ENCODE assay signal across 7 cellular contexts in genomic region chrY:20925350-20926091, GRCh38.
DNase-seq lines count a peak whose midpoint lies in the region; ATAC-seq and TF ChIP-seq lines count a peak whose summit lies in the region.
"Not testable (repeated sequence)": the region's sequence is repeated elsewhere in the genome, so short reads cannot be mapped to it uniquely, and the experiment has no call there.

No MANE protein-coding gene starts in this region.

- H3K4me3 ChIP-seq in DND-41 (ENCODE audit: low read depth in 1 of 2, low read length in 2 of 2): peak overlapping the region in 1 of 2 experiments; percentile 32; a peak in 1 of 4 replicates

- H4K20me1 ChIP-seq in DND-41 (ENCODE audit: insufficient read depth, low read length): not testable (repeated sequence)

- ATAC-seq in DND-41 (ENCODE audit: insufficient read depth, low read depth) (peak; percentile 64), T-cell (replicated peaks in 1 of 4) (peak in 2 of 4 experiments; percentile 45 to 63)
- not testable (repeated sequence) for ATAC-seq in activated CD8-positive, alpha-beta T cell treated with anti-CD3 and anti-CD28 coated beads, Interleukin-2, amount 10 ng/mL, durations not matched to agents 7 days and 5 days; effector memory CD8-positive, alpha-beta T cell (replicated peaks)

- peak overlapping the region; percentile 67 for H3K27ac ChIP-seq in DND-41 (ENCODE audit: low read length)

- not testable (repeated sequence) for TF ChIP-seq CTCF in DND-41 (IDR thresholded peaks at IDR 0.05; ENCODE audit: borderline replicate concordance, extremely low read depth, low read length, poor library complexity, severe bottlenecking)

- DNase-seq in DND-41 (peak; percentile 77), T-cell (peak in 19 of 34 experiments; percentile 36 to 80 (median 64))
- DNase-seq in activated CD4-positive, alpha-beta T cell treated with anti-CD3 and anti-CD28 coated beads for 1 hour: peak; percentile 9
- DNase-seq in activated CD8-positive, alpha-beta T cell treated with anti-CD3 and anti-CD28 coated beads, Interleukin-2, amount 10 ng/mL, durations not matched to agents 7 days and 5 days: peak; percentile 76
- DNase-seq in activated naive CD4-positive, alpha-beta T cell treated with anti-CD3 and anti-CD28 coated beads for 36 hours: peak; percentile 26
- DNase-seq in effector memory CD8-positive, alpha-beta T cell: peak; percentile 9 to 64 (median 23)
- peak; percentile 2 for DNase-seq in stimulated activated CD4-positive, alpha-beta T cell treated with anti-CD3 and anti-CD28 coated beads, Interleukin-15, amount 100 ng/mL, for 24 hours

- H3K27ac Mint-ChIP-seq in T-cell: peak overlapping the region in 1 of 2 donors; percentile 82
- peak overlapping the region; percentile 76 for H3K27ac Mint-ChIP-seq in activated CD8-positive, alpha-beta T cell treated with anti-CD3 and anti-CD28 coated beads, Interleukin-2, amount 10 ng/mL, durations not matched to agents 7 days and 5 days
- H3K27ac Mint-ChIP-seq in activated naive CD4-positive, alpha-beta T cell treated with anti-CD3 and anti-CD28 coated beads for 36 hours: not testable (repeated sequence)
- H3K27ac Mint-ChIP-seq in effector memory CD8-positive, alpha-beta T cell: peak overlapping the region in 1 of 2 donors; percentile 92

- peaks cover 14% of the 10 kb centered on the region for H3K36me3 Mint-ChIP-seq in T-cell
- H3K36me3 Mint-ChIP-seq in activated CD8-positive, alpha-beta T cell treated with anti-CD3 and anti-CD28 coated beads, Interleukin-2, amount 10 ng/mL, durations not matched to agents 7 days and 5 days (ENCODE audit: low read depth): peaks cover 20% of the 10 kb centered on the region
- not testable (repeated sequence) for H3K36me3 Mint-ChIP-seq in activated naive CD4-positive, alpha-beta T cell treated with anti-CD3 and anti-CD28 coated beads for 36 hours (ENCODE audit: low read depth); effector memory CD8-positive, alpha-beta T cell (ENCODE audit: insufficient read depth)

- H3K4me1 Mint-ChIP-seq in T-cell: peaks cover 0 to 26% (median 0%) of the 10 kb centered on the region in 3 donors
- peaks cover 24% of the 10 kb centered on the region for H3K4me1 Mint-ChIP-seq in activated CD8-positive, alpha-beta T cell treated with anti-CD3 and anti-CD28 coated beads, Interleukin-2, amount 10 ng/mL, durations not matched to agents 7 days and 5 days (ENCODE audit: low read depth)
- H3K4me1 Mint-ChIP-seq in activated naive CD4-positive, alpha-beta T cell treated with anti-CD3 and anti-CD28 coated beads for 36 hours (ENCODE audit: low read depth): peaks cover 16% of the 10 kb centered on the region
- H3K4me1 Mint-ChIP-seq in effector memory CD8-positive, alpha-beta T cell (ENCODE audit: low read depth in 2 of 2): peaks cover 0 to 18% of the 10 kb centered on the region in 2 donors

- H3K9me3 Mint-ChIP-seq in T-cell: peaks cover 0 to 22% (median 0%) of the 10 kb centered on the region in 3 donors
- H3K9me3 Mint-ChIP-seq in activated CD8-positive, alpha-beta T cell treated with anti-CD3 and anti-CD28 coated beads, Interleukin-2, amount 10 ng/mL, durations not matched to agents 7 days and 5 days (ENCODE audit: insufficient read depth): not testable (repeated sequence)
- H3K9me3 Mint-ChIP-seq in activated naive CD4-positive, alpha-beta T cell treated with anti-CD3 and anti-CD28 coated beads for 36 hours: peaks cover 29% of the 10 kb centered on the region
- H3K9me3 Mint-ChIP-seq in effector memory CD8-positive, alpha-beta T cell: peaks cover 8 to 14% of the 10 kb centered on the region in 2 donors

- H3K4me2 ChIP-seq in DND-41 (ENCODE audit: insufficient read depth, low read length): peak overlapping the region; percentile 52; the same call in 1 of the 2 replicates

- CTCF ChIA-PET in T-cell (lab: Charles Lee); activated CD8-positive, alpha-beta T cell treated with anti-CD3 and anti-CD28 coated beads, Interleukin-2, amount 10 ng/mL, durations not matched to agents 7 days and 5 days (lab: Charles Lee); activated naive CD4-positive, alpha-beta T cell treated with anti-CD3 and anti-CD28 coated beads for 36 hours (lab: Charles Lee): not testable (repeated sequence)

- POLR2A ChIA-PET in T-cell (lab: Charles Lee); activated CD8-positive, alpha-beta T cell treated with anti-CD3 and anti-CD28 coated beads, Interleukin-2, amount 10 ng/mL, durations not matched to agents 7 days and 5 days (lab: Charles Lee): not testable (repeated sequence)

- H3K36me3 ChIP-seq in DND-41 (ENCODE audit: insufficient read depth, low read length): not testable (repeated sequence)

- peak overlapping the region in 1 of 3 donors; percentile 51 for H3K4me3 Mint-ChIP-seq in T-cell
- peak overlapping the region; percentile 50 for H3K4me3 Mint-ChIP-seq in activated CD8-positive, alpha-beta T cell treated with anti-CD3 and anti-CD28 coated beads, Interleukin-2, amount 10 ng/mL, durations not matched to agents 7 days and 5 days
- H3K4me3 Mint-ChIP-seq in activated naive CD4-positive, alpha-beta T cell treated with anti-CD3 and anti-CD28 coated beads for 36 hours: peak overlapping the region; percentile 24
- H3K4me3 Mint-ChIP-seq in effector memory CD8-positive, alpha-beta T cell: peak overlapping the region; percentile 47 to 81

- intact Hi-C loops in activated naive CD4-positive, alpha-beta T cell treated with anti-CD3 and anti-CD28 coated beads for 36 hours (cut with micrococcal nuclease): not testable (repeated sequence)

- not testable (repeated sequence) for H3K9ac ChIP-seq in DND-41 (ENCODE audit: low read depth, low read length)

- H3K27me3 Mint-ChIP-seq in T-cell; activated CD8-positive, alpha-beta T cell treated with anti-CD3 and anti-CD28 coated beads, Interleukin-2, amount 10 ng/mL, durations not matched to agents 7 days and 5 days (ENCODE audit: low read depth); activated naive CD4-positive, alpha-beta T cell treated with anti-CD3 and anti-CD28 coated beads for 36 hours (ENCODE audit: low read depth); effector memory CD8-positive, alpha-beta T cell: not testable (repeated sequence)

- not testable (repeated sequence) for H3K9me3 ChIP-seq in DND-41 (ENCODE audit: insufficient read depth, low read length, severe bottlenecking)

- peak overlapping the region; percentile 62 for H2AFZ ChIP-seq in DND-41 (ENCODE audit: low read depth, low read length)

- not testable (repeated sequence) for H3K79me2 ChIP-seq in DND-41 (ENCODE audit: insufficient read depth, low read length)

- peaks cover 14% of the 10 kb centered on the region for H3K4me1 ChIP-seq in DND-41 (ENCODE audit: insufficient read depth, low read length)

- H3K27me3 ChIP-seq in DND-41 (ENCODE audit: insufficient read depth, low read length, poor library complexity): not testable (repeated sequence)

Comparison
In these comparisons a context has a peak if more than half of its experiments do, and no peak if none do; other contexts are left out.
1. DNase-seq: peak in every context shown above with its lines; median percentile 77 in DND-41; 76 in activated CD8-positive, alpha-beta T cell treated with anti-CD3 and anti-CD28 coated beads, Interleukin-2, amount 10 ng/mL, durations not matched to agents 7 days and 5 days; 64 in T-cell; 26 in activated naive CD4-positive, alpha-beta T cell treated with anti-CD3 and anti-CD28 coated beads for 36 hours; 23 in effector memory CD8-positive, alpha-beta T cell; 9 in activated CD4-positive, alpha-beta T cell treated with anti-CD3 and anti-CD28 coated beads for 1 hour; 2 in stimulated activated CD4-positive, alpha-beta T cell treated with anti-CD3 and anti-CD28 coated beads, Interleukin-15, amount 100 ng/mL, for 24 hours.